1 cellular context compared by ENCODE assay signal in the genomic region with DNA sequence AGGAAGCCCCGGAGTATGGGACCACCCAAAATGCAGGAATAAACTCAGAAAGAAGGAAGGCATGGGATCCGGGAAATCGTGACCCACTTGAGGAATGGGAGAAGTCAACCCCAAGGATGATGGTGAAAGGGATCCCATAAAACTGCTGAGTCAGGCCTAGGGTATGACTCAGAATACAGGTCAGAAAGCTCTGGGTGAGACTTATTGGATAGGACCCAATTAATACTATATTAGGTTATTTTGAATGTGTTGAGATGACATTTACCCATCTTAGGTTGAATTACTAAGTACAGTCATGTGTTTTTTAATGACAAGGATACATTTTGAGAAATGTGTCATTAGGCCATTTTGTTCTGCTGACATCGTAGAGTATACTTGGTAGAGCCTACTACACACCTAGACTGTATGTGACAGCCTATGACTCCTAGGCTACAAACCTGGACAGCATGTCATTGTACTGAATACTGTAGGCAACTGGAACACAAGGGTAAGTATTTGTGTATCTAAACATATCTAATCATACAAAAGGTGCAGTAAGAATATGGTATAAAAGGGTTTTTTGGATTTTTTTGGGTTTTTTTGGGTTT.
TF ChIP-seq lines count a peak whose summit lies in the region.

No MANE protein-coding gene starts in this region.

TF ChIP-seq in H1, 55 proteins besides CTCF, POLR2A, EP300 and RAD21:
- TF ChIP-seq MAFK (IDR thresholded peaks at IDR 0.05; ENCODE audit: low read depth, low read length) (peak; percentile 67; the same call in 1 of the 2 replicates), POLR2AphosphoS5 (IDR thresholded peaks at IDR 0.05; ENCODE audit: low read depth, low read length) (no peak)
TF ChIP-seq in H1: peak in this region for 1.
